In the genomic region with DNA sequence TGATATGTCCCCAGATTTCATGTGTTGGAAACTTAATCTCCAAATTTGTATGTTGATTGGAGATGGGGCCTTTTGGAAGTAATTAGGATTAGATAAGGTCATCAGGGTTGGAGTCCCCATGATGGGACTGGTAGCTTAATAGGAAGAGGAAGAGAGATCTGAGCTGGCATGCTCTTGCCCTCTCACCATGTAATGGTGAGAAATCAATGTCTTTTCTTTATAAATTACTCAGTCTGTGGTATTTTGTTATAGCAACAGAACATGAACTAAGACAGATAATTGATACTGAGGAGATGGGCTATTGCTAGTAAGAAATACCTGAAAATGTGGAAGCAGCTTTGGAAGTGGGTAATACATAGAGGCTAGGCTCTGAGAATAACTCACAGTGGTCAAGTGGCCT, we compare ENCODE assay signal across 19 cellular contexts. TPM values are rescaled to one million over a fixed set of nuclear protein-coding genes. Genes with fewer than 3 reads are reported as not detected.
DNase-seq lines count a peak whose midpoint lies in the region; ATAC-seq, FAIRE-seq and TF ChIP-seq lines count a peak whose summit lies in the region.
"Had no signal": no experiment of that assay in that cellular context is flagged by ENCODE, and none has a peak within 500 bp of the region (broad histone marks: within the 10 kb centered on the region; RNA-seq: fewer than 3 reads in every experiment).

No MANE protein-coding gene starts in this region.

- H3K9me3 ChIP-seq in CD4-positive, CD25-positive, alpha-beta regulatory T cell (ENCODE audit: control insufficient read depth in 2 of 2, low read length in 2 of 2): no peaks in the 10 kb centered on the region
- H3K9me3 ChIP-seq in SJSA1 (replicated peaks): no peaks in the 10 kb centered on the region
- no peaks in the 10 kb centered on the region for H3K9me3 ChIP-seq in naive thymus-derived CD4-positive, alpha-beta T cell (ENCODE audit: control insufficient read depth in 2 of 3, low read length in 3 of 3)
- H3K9me3 ChIP-seq: esophagus squamous epithelium had no signal

- H3K4me3 Mint-ChIP-seq in CD4-positive, CD25-positive, alpha-beta regulatory T cell: peak overlapping the region; percentile 34 to 74 (median 64)
- H3K4me3 Mint-ChIP-seq in immature natural killer cell: peak overlapping the region; percentile 49 to 87 (median 73)
- H3K4me3 Mint-ChIP-seq in naive thymus-derived CD4-positive, alpha-beta T cell: no peak overlapping the region
- H3K4me3 Mint-ChIP-seq: H9 had no signal

- CTCF ChIA-PET in naive thymus-derived CD4-positive, alpha-beta T cell (lab: Charles Lee): interaction anchor here (0.6 kb wide), 1 partner anchor 206 kb away, joined by 4 read pairs; no protein-coding TSS in a partner anchor

- no peaks in the 10 kb centered on the region for H3K36me3 ChIP-seq in CD4-positive, CD25-positive, alpha-beta regulatory T cell (ENCODE audit: control insufficient read depth, insufficient read depth, low read length)
- H3K36me3 ChIP-seq in SJSA1: no peaks in the 10 kb centered on the region
- H3K36me3 ChIP-seq in naive thymus-derived CD4-positive, alpha-beta T cell (ENCODE audit: control insufficient read depth in 2 of 3, insufficient read depth in 3 of 3, low read length in 3 of 3): no peaks in the 10 kb centered on the region
- H3K36me3 ChIP-seq: esophagus squamous epithelium had no signal

- no peak for FAIRE-seq in H54 (lab: Jason Lieb, UNC)
- FAIRE-seq: colon, G401.6 had no signal

- peaks cover 0 to 2% (median 0%) of the 10 kb centered on the region in 7 donors for H3K9me3 Mint-ChIP-seq in CD4-positive, CD25-positive, alpha-beta regulatory T cell
- H3K9me3 Mint-ChIP-seq in immature natural killer cell: no peaks in the 10 kb centered on the region
- peaks cover 0 to 17% (median 0%) of the 10 kb centered on the region in 11 donors for H3K9me3 Mint-ChIP-seq in naive thymus-derived CD4-positive, alpha-beta T cell
- H3K9me3 Mint-ChIP-seq: H9 had no signal

- no peak for DNase-seq in CD4-positive, CD25-positive, alpha-beta regulatory T cell
- DNase-seq in SJSA1 (ENCODE audit: low read depth in 1 of 2, low spot score in 2 of 2) (no peak), immature natural killer cell (no peak), NCI-H1436 (lab: John Stamatoyannopoulos, UW) (no peak), H54 (ENCODE audit: insufficient read length, low spot score) (no peak), SIG-M5 (lab: John Stamatoyannopoulos, UW) (no peak)
- DNase-seq in naive thymus-derived CD4-positive, alpha-beta T cell: no peak
- DNase-seq: C1 segment of cervical spinal cord, esophagus squamous epithelium, H9, left colon, NCI-H2029 treated with DMSO at 0.1 percent for 48 hours, NCI-H82, right cardiac atrium, T-helper 9 cell had no signal

- H3K4me1 ChIP-seq in CD4-positive, CD25-positive, alpha-beta regulatory T cell (ENCODE audit: control insufficient read depth, insufficient read depth, low read length, poor library complexity, severe bottlenecking): peaks cover 47% of the 10 kb centered on the region
- peaks cover 30% of the 10 kb centered on the region for H3K4me1 ChIP-seq in SJSA1 (replicated peaks)
- H3K4me1 ChIP-seq in naive thymus-derived CD4-positive, alpha-beta T cell (ENCODE audit: control insufficient read depth in 2 of 2, insufficient read depth in 2 of 2, low read length in 2 of 2): peaks cover 30 to 60% of the 10 kb centered on the region in 2 donors

- peak overlapping the region; percentile 89 to 98 (median 93) for H3K27ac Mint-ChIP-seq in CD4-positive, CD25-positive, alpha-beta regulatory T cell
- H3K27ac Mint-ChIP-seq in immature natural killer cell: peak overlapping the region; percentile 90 to 100 (median 97)
- peak overlapping the region in 4 of 9 donors; percentile 51 to 92 (median 72) for H3K27ac Mint-ChIP-seq in naive thymus-derived CD4-positive, alpha-beta T cell

- no peak for ATAC-seq in CD4-positive, CD25-positive, alpha-beta regulatory T cell (ENCODE audit: low read depth in 2 of 2)
- ATAC-seq in GM18868 (IDR thresholded peaks at IDR 0.05; ENCODE audit: unreplicated experiment): peak; percentile 1
- no peak for ATAC-seq in naive thymus-derived CD4-positive, alpha-beta T cell
- ATAC-seq: left colon, right cardiac atrium had no signal

- POLR2A ChIA-PET in naive thymus-derived CD4-positive, alpha-beta T cell (lab: Charles Lee): no interaction called here

- H3K4me3 ChIP-seq in CD4-positive, CD25-positive, alpha-beta regulatory T cell (ENCODE audit: low read depth, low read length): peak overlapping the region; percentile 56
- no peak overlapping the region for H3K4me3 ChIP-seq in SJSA1
- H3K4me3 ChIP-seq in naive thymus-derived CD4-positive, alpha-beta T cell (ENCODE audit: low read length): no peak overlapping the region
- H3K4me3 ChIP-seq: esophagus squamous epithelium, hepatocyte had no signal

- intact Hi-C loops in naive thymus-derived CD4-positive, alpha-beta T cell (cut with micrococcal nuclease): loop anchor here in 1 of 2 donors (5.0 kb wide), 1 partner anchor 36 kb away; no protein-coding TSS in a partner anchor

- no peaks in the 10 kb centered on the region for H3K36me3 Mint-ChIP-seq in CD4-positive, CD25-positive, alpha-beta regulatory T cell
- H3K36me3 Mint-ChIP-seq in immature natural killer cell: peaks cover 4 to 9% (median 4%) of the 10 kb centered on the region in 3 donors
- H3K36me3 Mint-ChIP-seq in naive thymus-derived CD4-positive, alpha-beta T cell: peaks cover 0 to 7% (median 0%) of the 10 kb centered on the region in 5 donors

- no peaks in the 10 kb centered on the region for H3K27me3 Mint-ChIP-seq in CD4-positive, CD25-positive, alpha-beta regulatory T cell
- H3K27me3 Mint-ChIP-seq in immature natural killer cell (ENCODE audit: low read depth in 3 of 3): peaks cover 0 to 2% (median 2%) of the 10 kb centered on the region in 3 donors
- H3K27me3 Mint-ChIP-seq in naive thymus-derived CD4-positive, alpha-beta T cell: peaks cover 0 to 3% (median 0%) of the 10 kb centered on the region in 5 donors

- peak overlapping the region; percentile 74 for H3K27ac ChIP-seq in CD4-positive, CD25-positive, alpha-beta regulatory T cell (ENCODE audit: insufficient read depth, low read length, poor library complexity, severe bottlenecking)
- peak overlapping the region; percentile 18 for H3K27ac ChIP-seq in SJSA1
- H3K27ac ChIP-seq in naive thymus-derived CD4-positive, alpha-beta T cell (ENCODE audit: low read depth, low read length): no peak overlapping the region
- H3K27ac ChIP-seq: hepatocyte had no signal

- no peaks in the 10 kb centered on the region for H3K27me3 ChIP-seq in CD4-positive, CD25-positive, alpha-beta regulatory T cell (ENCODE audit: control insufficient read depth, insufficient read depth, low read length)
- H3K27me3 ChIP-seq in SJSA1 (replicated peaks): no peaks in the 10 kb centered on the region
- no peaks in the 10 kb centered on the region for H3K27me3 ChIP-seq in naive thymus-derived CD4-positive, alpha-beta T cell (ENCODE audit: control insufficient read depth in 2 of 2, insufficient read depth in 2 of 2, low read length in 2 of 2)
- H3K27me3 ChIP-seq: esophagus squamous epithelium, hepatocyte had no signal

- TF ChIP-seq POLR2A in H54 (IDR thresholded peaks at IDR 0.05; ENCODE audit: low read depth, low read length): no peak

- H3K4me1 Mint-ChIP-seq in CD4-positive, CD25-positive, alpha-beta regulatory T cell: peaks cover 44 to 74% (median 55%) of the 10 kb centered on the region in 4 donors
- H3K4me1 Mint-ChIP-seq in immature natural killer cell: peaks cover 70 to 89% of the 10 kb centered on the region in 2 donors
- H3K4me1 Mint-ChIP-seq in naive thymus-derived CD4-positive, alpha-beta T cell: peaks cover 40 to 63% (median 46%) of the 10 kb centered on the region in 7 donors
- H3K4me1 Mint-ChIP-seq: H9 had no signal

RNA-seq across cellular contexts. Expression of a gene that starts 48.0 kb away (rescaled TPM):
- total RNA-seq in CD4-positive, CD25-positive, alpha-beta regulatory T cell: 36.4 TPM
- polyA plus RNA-seq in CD4-positive, CD25-positive, alpha-beta regulatory T cell: 10 to 100 TPM; 57.9 to 81.4 (median 68.5) TPM
- 33.6 and 50.8 TPM in 2 replicates for total RNA-seq in SJSA1 (2014; rRNA removed; shearing (Covaris generic))
- polyA plus RNA-seq in immature natural killer cell: 100 to 1,000 TPM in 1 of 3 donors, 10 to 100 TPM in 2; 80.7 to 170 (median 81.3) TPM
- total RNA-seq in naive thymus-derived CD4-positive, alpha-beta T cell: 10 to 100 TPM; 15.9 to 96.3 (median 17.7) TPM
- 10 to 100 TPM; 26.7 to 29.2 TPM for polyA plus RNA-seq in naive thymus-derived CD4-positive, alpha-beta T cell

Comparison
In these comparisons a context has a peak if more than half of its experiments do, and no peak if none do; other contexts are left out.
1. H3K4me3 Mint-ChIP-seq: peak in CD4-positive, CD25-positive, alpha-beta regulatory T cell (4 of 4) and immature natural killer cell (5 of 5); none in naive thymus-derived CD4-positive, alpha-beta T cell (0 of 10).